ENCODE assay signal across 17 cellular contexts in the genomic region with DNA sequence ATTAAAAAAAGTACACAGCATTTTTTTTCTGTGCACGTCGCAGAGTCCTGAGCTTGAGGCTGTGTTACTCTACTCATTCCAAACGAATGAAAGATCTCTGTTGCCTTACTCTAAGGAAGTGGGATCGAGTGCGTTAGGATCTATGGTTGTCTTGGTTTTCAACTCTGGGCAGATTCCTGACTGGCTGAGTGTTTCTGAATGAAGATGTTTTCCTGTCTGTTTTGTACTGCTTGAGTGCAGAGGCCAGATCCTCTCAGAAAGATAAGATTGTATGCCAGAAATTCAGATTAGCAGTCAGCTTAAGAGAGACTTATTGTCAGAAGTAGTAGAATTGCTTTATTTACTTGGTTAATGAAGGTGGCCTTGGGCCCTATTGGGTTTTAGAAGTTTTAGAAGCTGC. TPM values are rescaled to one million over a fixed set of nuclear protein-coding genes. Genes with fewer than 3 reads are reported as not detected.
DNase-seq lines count a peak whose midpoint lies in the region; ATAC-seq and TF ChIP-seq lines count a peak whose summit lies in the region.
"Had no signal": no experiment of that assay in that cellular context is flagged by ENCODE, and none has a peak within 500 bp of the region (broad histone marks: within the 10 kb centered on the region; RNA-seq: fewer than 3 reads in every experiment).

No MANE protein-coding gene starts in this region.

- no peak for ATAC-seq in activated T-cell treated with anti-CD3 and anti-CD28 coated beads, Interleukin-2, amount 50 U/mL, for 72 hours (replicated peaks in 1 of 2)
- no peak for ATAC-seq in GM21717 (IDR thresholded peaks at IDR 0.05; ENCODE audit: unreplicated experiment)
- ATAC-seq: GM12878, GM23338 had no signal

- peaks cover 49% of the 10 kb centered on the region for H3K36me3 Mint-ChIP-seq in activated T-helper 1 cell treated with anti-CD3 and anti-CD28 coated beads, Interleukin-12 subunit alpha, Interleukin-12 subunit beta, Interleukin-2, Interleukin-4 antibody, amounts not matched to agents 30 ng/mL and 10 ng/mL and 1 ng/mL, durations not matched to agents 14 hours and 24 hours and 36 hours (ENCODE audit: low read depth)
- H3K36me3 Mint-ChIP-seq in neural crest cell (ENCODE audit: low read depth) = peaks cover 27% of the 10 kb centered on the region
- H3K36me3 Mint-ChIP-seq in activated T-cell treated with anti-CD3 and anti-CD28 coated beads, Interleukin-2, amount 50 U/mL, for 72 hours (ENCODE audit: insufficient read depth in 2 of 2) = peaks cover 2 to 18% of the 10 kb centered on the region in 2 donors

- intact Hi-C loops in activated T-helper 1 cell treated with anti-CD3 and anti-CD28 coated beads, Interleukin-12 subunit alpha, Interleukin-12 subunit beta, Interleukin-2, Interleukin-4 antibody, amounts not matched to agents 30 ng/mL and 10 ng/mL and 1 ng/mL, durations not matched to agents 14 hours and 24 hours and 36 hours (cut with micrococcal nuclease) = no loop called here

- H3K4me3 Mint-ChIP-seq in activated T-helper 1 cell treated with anti-CD3 and anti-CD28 coated beads, Interleukin-12 subunit alpha, Interleukin-12 subunit beta, Interleukin-2, Interleukin-4 antibody, amounts not matched to agents 30 ng/mL and 10 ng/mL and 1 ng/mL, durations not matched to agents 14 hours and 24 hours and 36 hours = no peak overlapping the region
- H3K4me3 Mint-ChIP-seq in neural crest cell = no peak overlapping the region
- H3K4me3 Mint-ChIP-seq in activated T-cell treated with anti-CD3 and anti-CD28 coated beads, Interleukin-2, amount 50 U/mL, for 72 hours = no peak overlapping the region
- H3K4me3 Mint-ChIP-seq: B cell; CD4-positive, alpha-beta T cell; GM23338 had no signal

- no peaks in the 10 kb centered on the region for H3K27me3 Mint-ChIP-seq in activated T-helper 1 cell treated with anti-CD3 and anti-CD28 coated beads, Interleukin-12 subunit alpha, Interleukin-12 subunit beta, Interleukin-2, Interleukin-4 antibody, amounts not matched to agents 30 ng/mL and 10 ng/mL and 1 ng/mL, durations not matched to agents 14 hours and 24 hours and 36 hours (ENCODE audit: insufficient read depth)
- H3K27me3 Mint-ChIP-seq in neural crest cell (ENCODE audit: low read depth) = no peaks in the 10 kb centered on the region
- no peaks in the 10 kb centered on the region for H3K27me3 Mint-ChIP-seq in activated T-cell treated with anti-CD3 and anti-CD28 coated beads, Interleukin-2, amount 50 U/mL, for 72 hours (ENCODE audit: low read depth)
- H3K27me3 Mint-ChIP-seq: B cell; CD4-positive, alpha-beta T cell had no signal

- no peak for DNase-seq in activated T-helper 1 cell treated with anti-CD3 and anti-CD28 coated beads, Interleukin-12 subunit alpha, Interleukin-12 subunit beta, Interleukin-2, Interleukin-4 antibody, amounts not matched to agents 30 ng/mL and 10 ng/mL and 1 ng/mL, durations not matched to agents 14 hours and 24 hours and 36 hours (ENCODE audit: low spot score)
- DNase-seq in fibroblast of peridontal ligament (ENCODE audit: extremely low read depth) (peak; percentile 13), neural crest cell (ENCODE audit: low read depth, low spot score) (no peak), NCI-H1092 treated with DMSO at 0.1 percent for 48 hours (lab: John Stamatoyannopoulos, UW) (no peak), HPDE6-E6E7 (ENCODE audit: extremely low spot score) (no peak)
- DNase-seq in activated T-cell treated with anti-CD3 and anti-CD28 coated beads, Interleukin-2, amount 50 U/mL, for 72 hours = no peak
- DNase-seq: C1 segment of cervical spinal cord; Calu3; CD4-positive, alpha-beta T cell; DMS 273 treated with DMSO at 0.1 percent for 48 hours; H7 had no signal

- no peak for TF ChIP-seq CTCF in neural crest cell (conservative IDR thresholded peaks at IDR 0.05)

- H3K27ac Mint-ChIP-seq in activated T-helper 1 cell treated with anti-CD3 and anti-CD28 coated beads, Interleukin-12 subunit alpha, Interleukin-12 subunit beta, Interleukin-2, Interleukin-4 antibody, amounts not matched to agents 30 ng/mL and 10 ng/mL and 1 ng/mL, durations not matched to agents 14 hours and 24 hours and 36 hours = peak overlapping the region; percentile 26
- H3K27ac Mint-ChIP-seq in neural crest cell (ENCODE audit: unreplicated experiment) = peak overlapping the region; percentile 44
- H3K27ac Mint-ChIP-seq in activated T-cell treated with anti-CD3 and anti-CD28 coated beads, Interleukin-2, amount 50 U/mL, for 72 hours = no peak overlapping the region
- H3K27ac Mint-ChIP-seq: B cell; CD4-positive, alpha-beta T cell; GM23338 had no signal

- no peaks in the 10 kb centered on the region for H3K9me3 Mint-ChIP-seq in activated T-helper 1 cell treated with anti-CD3 and anti-CD28 coated beads, Interleukin-12 subunit alpha, Interleukin-12 subunit beta, Interleukin-2, Interleukin-4 antibody, amounts not matched to agents 30 ng/mL and 10 ng/mL and 1 ng/mL, durations not matched to agents 14 hours and 24 hours and 36 hours
- H3K9me3 Mint-ChIP-seq in neural crest cell = no peaks in the 10 kb centered on the region
- no peaks in the 10 kb centered on the region for H3K9me3 Mint-ChIP-seq in activated T-cell treated with anti-CD3 and anti-CD28 coated beads, Interleukin-2, amount 50 U/mL, for 72 hours
- H3K9me3 Mint-ChIP-seq: CD4-positive, alpha-beta T cell; GM23338 had no signal

- no peaks in the 10 kb centered on the region for H3K4me1 Mint-ChIP-seq in activated T-helper 1 cell treated with anti-CD3 and anti-CD28 coated beads, Interleukin-12 subunit alpha, Interleukin-12 subunit beta, Interleukin-2, Interleukin-4 antibody, amounts not matched to agents 30 ng/mL and 10 ng/mL and 1 ng/mL, durations not matched to agents 14 hours and 24 hours and 36 hours (ENCODE audit: low read depth)
- H3K4me1 Mint-ChIP-seq in neural crest cell = no peaks in the 10 kb centered on the region
- H3K4me1 Mint-ChIP-seq in activated T-cell treated with anti-CD3 and anti-CD28 coated beads, Interleukin-2, amount 50 U/mL, for 72 hours (ENCODE audit: low read depth) = no peaks in the 10 kb centered on the region
- H3K4me1 Mint-ChIP-seq: B cell had no signal

RNA-seq across cellular contexts. Expression of a gene that starts 14.0 kb away (rescaled TPM):
- not detected in 2 replicates for total RNA-seq in activated T-helper 1 cell treated with anti-CD3 and anti-CD28 coated beads, Interleukin-12 subunit alpha, Interleukin-12 subunit beta, Interleukin-2, Interleukin-4 antibody, amounts not matched to agents 30 ng/mL and 10 ng/mL and 1 ng/mL, durations not matched to agents 14 hours and 24 hours and 36 hours
- total RNA-seq in neural crest cell = not detected in 2 replicates
- not detected for total RNA-seq in activated T-cell treated with anti-CD3 and anti-CD28 coated beads, Interleukin-2, amount 50 U/mL, for 72 hours
- total RNA-seq: B cell; Calu3; CD4-positive, alpha-beta T cell; Daoy; G401; GM12878; GM23338; H7 had no signal

RNA-seq across cellular contexts. Expression of a gene that starts 27.2 kb away (rescaled TPM):
- 10.2 and 16.1 TPM in 2 replicates for total RNA-seq in activated T-helper 1 cell treated with anti-CD3 and anti-CD28 coated beads, Interleukin-12 subunit alpha, Interleukin-12 subunit beta, Interleukin-2, Interleukin-4 antibody, amounts not matched to agents 30 ng/mL and 10 ng/mL and 1 ng/mL, durations not matched to agents 14 hours and 24 hours and 36 hours
- total RNA-seq in neural crest cell = 23.3 and 23.5 TPM in 2 replicates
- total RNA-seq in activated T-cell treated with anti-CD3 and anti-CD28 coated beads, Interleukin-2, amount 50 U/mL, for 72 hours = 10 to 100 TPM in 1 of 2 donors, 1 to 10 TPM in 1; 9.7 to 10.6 TPM
